ENCODE assay signal across 9 cellular contexts in genomic region chr7:149873968-149874643, GRCh38. TPM values are rescaled to one million over a fixed set of nuclear protein-coding genes. Genes with fewer than 3 reads are reported as not detected.
DNase-seq lines count a peak whose midpoint lies in the region; ATAC-seq, FAIRE-seq and TF ChIP-seq lines count a peak whose summit lies in the region.
"Had no signal": no experiment of that assay in that cellular context is flagged by ENCODE, and none has a peak within 500 bp of the region (broad histone marks: within the 10 kb centered on the region; RNA-seq: fewer than 3 reads in every experiment).

Gene ATP6V0E2, plus strand, starts transcription at chr7:149873969. Its CDS starts 97 bp downstream, at chr7:149874066.

- H3K27ac ChIP-seq in BLaER1 (peak within 1 kb of the TSS; percentile 64), adrenal gland (peak within 1 kb of the TSS in 4 of 5 donors; percentile 74 to 88 (median 86)), stomach smooth muscle (ENCODE audit: low read length) (peak within 1 kb of the TSS; percentile 93)

- DNase-seq in adrenal gland (peak in 1 of 7 donors; percentile 56), immature natural killer cell (no peak), GM19239 (ENCODE audit: insufficient read length, low spot score) (no peak), middle frontal gyrus (ENCODE audit: extremely low spot score, low spot score) (no peak)

- peak within 1 kb of the TSS; percentile 74 for H3K4me3 ChIP-seq in BLaER1
- H3K4me3 ChIP-seq in adrenal gland, result peak within 1 kb of the TSS; percentile 58 to 72 (median 60)
- H3K4me3 ChIP-seq in stomach smooth muscle (ENCODE audit: low read length in 2 of 2), result peak within 1 kb of the TSS; percentile 78 to 86

- ATAC-seq in GM19324 (IDR thresholded peaks at IDR 0.05; ENCODE audit: low FRiP score, unreplicated experiment) (peak; percentile 22), HG03469 (IDR thresholded peaks at IDR 0.05; ENCODE audit: unreplicated experiment) (peak; percentile 14)

- H3K9ac ChIP-seq in BLaER1 (peak within 1 kb of the TSS; percentile 71), stomach smooth muscle (ENCODE audit: low read length in 2 of 2) (peak within 1 kb of the TSS; percentile 79 to 83)

- H3K27me3 ChIP-seq in BLaER1, result peaks cover 7% of the 10 kb centered on the region; the same call in 1 of the 2 replicates
- H3K27me3 ChIP-seq in adrenal gland, result no peaks in the 10 kb centered on the region
- H3K27me3 ChIP-seq in stomach smooth muscle (ENCODE audit: control insufficient read depth in 1 of 2, insufficient read depth in 2 of 2, low read length in 2 of 2), result no peaks in the 10 kb centered on the region

- peaks cover 4 to 6% (median 5%) of the 10 kb centered on the region in 3 donors for H3K36me3 Mint-ChIP-seq in immature natural killer cell

- H3K4me2 ChIP-seq in BLaER1, result peak within 1 kb of the TSS; percentile 97

- H3K27ac Mint-ChIP-seq in immature natural killer cell, result peak within 1 kb of the TSS; percentile 34 to 87 (median 77)

- H3K9me3 Mint-ChIP-seq in immature natural killer cell, result no peaks in the 10 kb centered on the region

- H3K4me1 Mint-ChIP-seq in immature natural killer cell, result peaks cover 49 to 53% of the 10 kb centered on the region in 2 donors

- H3K36me3 ChIP-seq in BLaER1 (peaks cover 12% of the 10 kb centered on the region; the same call in 1 of the 2 replicates), adrenal gland (replicated peaks in 1 of 2) (no peaks in the 10 kb centered on the region), stomach smooth muscle (ENCODE audit: control insufficient read depth in 2 of 2, insufficient read depth in 2 of 2, low read length in 2 of 2) (peaks cover 3 to 6% of the 10 kb centered on the region in 2 donors)

- H3K9me3 ChIP-seq in BLaER1 (no peaks in the 10 kb centered on the region), adrenal gland (replicated peaks in 1 of 3) (no peaks in the 10 kb centered on the region), stomach smooth muscle (ENCODE audit: control insufficient read depth in 2 of 2, low read length in 2 of 2) (no peaks in the 10 kb centered on the region)

- no peak for FAIRE-seq in GM19239 (lab: Jason Lieb, UNC)
- FAIRE-seq: TTC549 had no signal

- peaks cover 0 to 4% (median 2%) of the 10 kb centered on the region in 3 donors for H3K27me3 Mint-ChIP-seq in immature natural killer cell (ENCODE audit: low read depth in 3 of 3)

- peak in 1 of 2 donors; percentile 25 for TF ChIP-seq POLR2A in adrenal gland (IDR thresholded peaks at IDR 0.05)

- intact Hi-C loops in adrenal gland (cut with DNase I), result no loop called here

- no peak for TF ChIP-seq CTCF in adrenal gland (IDR thresholded peaks at IDR 0.05)

- H3K4me3 Mint-ChIP-seq in immature natural killer cell, result peak within 1 kb of the TSS; percentile 85 to 91 (median 89)

- 9 to 47% (median 26%) methylated on average over 5 to 46 of the region's 46 CpGs for WGBS in adrenal gland, 4 donors

- H3K4me1 ChIP-seq in BLaER1 (peaks cover 57% of the 10 kb centered on the region), adrenal gland (replicated peaks in 1 of 2) (peaks cover 17 to 19% of the 10 kb centered on the region in 2 donors), stomach smooth muscle (ENCODE audit: control insufficient read depth, insufficient read depth, low read length) (peaks cover 20% of the 10 kb centered on the region)

- no peaks in the 10 kb centered on the region for H4K20me1 ChIP-seq in BLaER1

RNA-seq across cellular contexts. Expression of gene ATP6V0E2, which starts in this region (rescaled TPM):
- 100 to 1,000 TPM in 1 of 8 donors, 10 to 100 TPM in 7; 23.7 to 101 (median 32.0) TPM for total RNA-seq in adrenal gland
- 10 to 100 TPM; 19.4 to 38.9 (median 34.9) TPM for polyA plus RNA-seq in adrenal gland
- polyA plus RNA-seq in immature natural killer cell, result 10 to 100 TPM; 72.8 to 80.5 (median 73.9) TPM
